ENCODE assay signal across 1 cellular context in genomic region chr5:95988877-95989276, GRCh38.
TF ChIP-seq lines count a peak whose summit lies in the region.

No MANE protein-coding gene starts in this region.

TF ChIP-seq in HepG2, 621 proteins besides CTCF, POLR2A, EP300 and RAD21 (continued from another document and continues in another):
- TF ChIP-seq POGZ (CRISPR knock-in tag; IDR thresholded peaks at IDR 0.05), result peak; percentile 52; the same call in 1 of the 2 replicates
- no peak for TF ChIP-seq ZNF720 (CRISPR knock-in tag; IDR thresholded peaks at IDR 0.05)
- peak; percentile 81 for TF ChIP-seq ARID5B (CRISPR knock-in tag; IDR thresholded peaks at IDR 0.05)
- TF ChIP-seq ISL2 (CRISPR knock-in tag; IDR thresholded peaks at IDR 0.05), result peak; percentile 52; the same call in 1 of the 2 replicates
- TF ChIP-seq PHF21A (CRISPR knock-in tag; IDR thresholded peaks at IDR 0.05), result no peak
- TF ChIP-seq HNRNPK (IDR thresholded peaks at IDR 0.05; ENCODE audit: low read depth, low read length, poor library complexity, severe bottlenecking), result no peak
- no peak for TF ChIP-seq ZNF296 (CRISPR knock-in tag; conservative IDR thresholded peaks at IDR 0.05)
- TF ChIP-seq THAP9 (CRISPR knock-in tag; IDR thresholded peaks at IDR 0.05; ENCODE audit: borderline replicate concordance), result no peak
- no peak for TF ChIP-seq PRMT3 (CRISPR knock-in tag; IDR thresholded peaks at IDR 0.05; ENCODE audit: borderline replicate concordance, low read depth)
- TF ChIP-seq ZNF292 (CRISPR knock-in tag; IDR thresholded peaks at IDR 0.05; ENCODE audit: borderline replicate concordance, low read depth), result 0 out of 2 replicates have a peak, but pooled peaks have one; percentile 31
- TF ChIP-seq SOX6 (IDR thresholded peaks at IDR 0.05), result no peak
- TF ChIP-seq SOX6 (CRISPR knock-in tag; IDR thresholded peaks at IDR 0.05), result peak; percentile 61
- no peak for TF ChIP-seq NFYB (CRISPR knock-in tag; IDR thresholded peaks at IDR 0.05)
- TF ChIP-seq NFIC (IDR thresholded peaks at IDR 0.05; ENCODE audit: low read length), result peak; percentile 72
- TF ChIP-seq, protein P1, sequence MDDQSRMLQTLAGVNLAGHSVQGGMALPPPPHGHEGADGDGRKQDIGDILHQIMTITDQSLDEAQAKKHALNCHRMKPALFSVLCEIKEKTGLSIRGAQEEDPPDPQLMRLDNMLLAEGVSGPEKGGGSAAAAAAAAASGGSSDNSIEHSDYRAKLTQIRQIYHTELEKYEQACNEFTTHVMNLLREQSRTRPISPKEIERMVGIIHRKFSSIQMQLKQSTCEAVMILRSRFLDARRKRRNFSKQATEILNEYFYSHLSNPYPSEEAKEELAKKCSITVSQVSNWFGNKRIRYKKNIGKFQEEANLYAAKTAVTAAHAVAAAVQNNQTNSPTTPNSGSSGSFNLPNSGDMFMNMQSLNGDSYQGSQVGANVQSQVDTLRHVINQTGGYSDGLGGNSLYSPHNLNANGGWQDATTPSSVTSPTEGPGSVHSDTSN (CRISPR knock-in tag; IDR thresholded peaks at IDR 0.05; ENCODE audit: borderline replicate concordance), result no peak
- TF ChIP-seq, protein P2, sequence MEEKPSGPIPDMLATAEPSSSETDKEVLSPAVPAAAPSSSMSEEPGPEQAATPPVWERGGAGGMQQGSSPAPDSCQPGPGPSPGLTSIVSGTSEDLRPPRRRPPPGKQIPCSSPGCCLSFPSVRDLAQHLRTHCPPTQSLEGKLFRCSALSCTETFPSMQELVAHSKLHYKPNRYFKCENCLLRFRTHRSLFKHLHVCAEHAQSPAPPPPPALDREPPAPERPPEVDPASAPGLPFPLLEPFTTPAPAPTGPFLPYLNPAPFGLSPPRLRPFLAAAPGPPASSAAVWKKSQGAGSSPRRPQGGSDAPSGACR (CRISPR knock-in tag; IDR thresholded peaks at IDR 0.05), result no peak
- no peak for TF ChIP-seq HOXA5 (CRISPR knock-in tag; IDR thresholded peaks at IDR 0.05)
- 0 out of 2 replicates have a peak, but pooled peaks have one; percentile 28 for TF ChIP-seq RXRB (CRISPR knock-in tag; IDR thresholded peaks at IDR 0.05; ENCODE audit: borderline replicate concordance)
- TF ChIP-seq NR2F6 (IDR thresholded peaks at IDR 0.05), result no peak; the same call in 1 of the 2 replicates
- TF ChIP-seq NR2F6 (CRISPR knock-in tag; IDR thresholded peaks at IDR 0.05), result peak; percentile 30; the same call in 1 of the 2 replicates
- TF ChIP-seq FOXO1 (CRISPR knock-in tag; IDR thresholded peaks at IDR 0.05), result peak; percentile 72; the same call in 1 of the 2 replicates
- TF ChIP-seq TARDBP (CRISPR knock-in tag; IDR thresholded peaks at IDR 0.05), result 0 out of 2 replicates have a peak, but pooled peaks have one; percentile 27
- no peak for TF ChIP-seq KDM5A (IDR thresholded peaks at IDR 0.05; ENCODE audit: borderline replicate concordance, low read length)
- no peak for TF ChIP-seq ZNF577 (CRISPR knock-in tag; IDR thresholded peaks at IDR 0.05; ENCODE audit: borderline replicate concordance, low read depth)
- peak; percentile 73 for TF ChIP-seq HNF4G (IDR thresholded peaks at IDR 0.05; ENCODE audit: borderline replicate concordance, low read depth, low read length)
- TF ChIP-seq HNF4G (CRISPR knock-in tag; IDR thresholded peaks at IDR 0.05; ENCODE audit: borderline replicate concordance, low read depth), result no peak
- no peak for TF ChIP-seq ZNF124 (CRISPR knock-in tag; IDR thresholded peaks at IDR 0.05)
- no peak for TF ChIP-seq KMT2A (CRISPR knock-in tag; IDR thresholded peaks at IDR 0.05)
- TF ChIP-seq KLF13 (CRISPR knock-in tag; IDR thresholded peaks at IDR 0.05), result no peak
- 0 out of 2 replicates have a peak, but pooled peaks have one; percentile 32 for TF ChIP-seq ZBTB7B (CRISPR knock-in tag; IDR thresholded peaks at IDR 0.05)
- peak; percentile 85 for TF ChIP-seq SAP130 (CRISPR knock-in tag; IDR thresholded peaks at IDR 0.05; ENCODE audit: low read depth)
- no peak for TF ChIP-seq SRSF1 (optimal IDR thresholded peaks at IDR 0.05; ENCODE audit: low read depth, low read length)
- no peak for TF ChIP-seq REXO4 (CRISPR knock-in tag; IDR thresholded peaks at IDR 0.05; ENCODE audit: borderline replicate concordance)
- TF ChIP-seq FOSL1 (CRISPR knock-in tag; IDR thresholded peaks at IDR 0.05; ENCODE audit: borderline replicate concordance), result no peak
- TF ChIP-seq, protein P3, sequence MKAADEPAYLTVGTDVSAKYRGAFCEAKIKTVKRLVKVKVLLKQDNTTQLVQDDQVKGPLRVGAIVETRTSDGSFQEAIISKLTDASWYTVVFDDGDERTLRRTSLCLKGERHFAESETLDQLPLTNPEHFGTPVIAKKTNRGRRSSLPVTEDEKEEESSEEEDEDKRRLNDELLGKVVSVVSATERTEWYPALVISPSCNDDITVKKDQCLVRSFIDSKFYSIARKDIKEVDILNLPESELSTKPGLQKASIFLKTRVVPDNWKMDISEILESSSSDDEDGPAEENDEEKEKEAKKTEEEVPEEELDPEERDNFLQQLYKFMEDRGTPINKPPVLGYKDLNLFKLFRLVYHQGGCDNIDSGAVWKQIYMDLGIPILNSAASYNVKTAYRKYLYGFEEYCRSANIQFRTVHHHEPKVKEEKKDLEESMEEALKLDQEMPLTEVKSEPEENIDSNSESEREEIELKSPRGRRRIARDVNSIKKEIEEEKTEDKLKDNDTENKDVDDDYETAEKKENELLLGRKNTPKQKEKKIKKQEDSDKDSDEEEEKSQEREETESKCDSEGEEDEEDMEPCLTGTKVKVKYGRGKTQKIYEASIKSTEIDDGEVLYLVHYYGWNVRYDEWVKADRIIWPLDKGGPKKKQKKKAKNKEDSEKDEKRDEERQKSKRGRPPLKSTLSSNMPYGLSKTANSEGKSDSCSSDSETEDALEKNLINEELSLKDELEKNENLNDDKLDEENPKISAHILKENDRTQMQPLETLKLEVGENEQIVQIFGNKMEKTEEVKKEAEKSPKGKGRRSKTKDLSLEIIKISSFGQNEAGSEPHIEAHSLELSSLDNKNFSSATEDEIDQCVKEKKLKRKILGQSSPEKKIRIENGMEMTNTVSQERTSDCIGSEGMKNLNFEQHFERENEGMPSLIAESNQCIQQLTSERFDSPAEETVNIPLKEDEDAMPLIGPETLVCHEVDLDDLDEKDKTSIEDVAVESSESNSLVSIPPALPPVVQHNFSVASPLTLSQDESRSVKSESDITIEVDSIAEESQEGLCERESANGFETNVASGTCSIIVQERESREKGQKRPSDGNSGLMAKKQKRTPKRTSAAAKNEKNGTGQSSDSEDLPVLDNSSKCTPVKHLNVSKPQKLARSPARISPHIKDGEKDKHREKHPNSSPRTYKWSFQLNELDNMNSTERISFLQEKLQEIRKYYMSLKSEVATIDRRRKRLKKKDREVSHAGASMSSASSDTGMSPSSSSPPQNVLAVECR (CRISPR knock-in tag; IDR thresholded peaks at IDR 0.05; ENCODE audit: borderline replicate concordance), result no peak
- TF ChIP-seq YEATS4 (CRISPR knock-in tag; IDR thresholded peaks at IDR 0.05; ENCODE audit: borderline replicate concordance), result peak; percentile 50; the same call in 1 of the 2 replicates
- TF ChIP-seq ZNF17 (CRISPR knock-in tag; IDR thresholded peaks at IDR 0.05), result no peak
- no peak for TF ChIP-seq ZNF790 (CRISPR knock-in tag; IDR thresholded peaks at IDR 0.05; ENCODE audit: borderline replicate concordance)
- no peak for TF ChIP-seq ZNF747 (CRISPR knock-in tag; IDR thresholded peaks at IDR 0.05; ENCODE audit: borderline replicate concordance)
- TF ChIP-seq DPF2 (CRISPR knock-in tag; IDR thresholded peaks at IDR 0.05; ENCODE audit: borderline replicate concordance, low read depth), result no peak
- TF ChIP-seq JUN (CRISPR knock-in tag; IDR thresholded peaks at IDR 0.05), result no peak
- TF ChIP-seq FOXK1 (CRISPR knock-in tag; IDR thresholded peaks at IDR 0.05; ENCODE audit: borderline replicate concordance, low read depth), result peak; percentile 44; the same call in 1 of the 2 replicates
- no peak for TF ChIP-seq XBP1 (CRISPR knock-in tag; IDR thresholded peaks at IDR 0.05)
- peak; percentile 54; the same call in 1 of the 2 replicates for TF ChIP-seq FOXJ3 (CRISPR knock-in tag; IDR thresholded peaks at IDR 0.05; ENCODE audit: borderline replicate concordance)
- TF ChIP-seq GATAD2A (CRISPR knock-in tag; IDR thresholded peaks at IDR 0.05), result peak; percentile 77
- no peak for TF ChIP-seq RFX5 (IDR thresholded peaks at IDR 0.05; ENCODE audit: low read depth, low read length)
- no peak for TF ChIP-seq NFE2L2 (IDR thresholded peaks at IDR 0.05; ENCODE audit: low read length)
- peak; percentile 42; the same call in 1 of the 2 replicates for TF ChIP-seq ERF (CRISPR knock-in tag; IDR thresholded peaks at IDR 0.05)
- TF ChIP-seq HNRNPH1 (optimal IDR thresholded peaks at IDR 0.05; ENCODE audit: low read depth, low read length), result no peak
- TF ChIP-seq KDM3A (CRISPR knock-in tag; IDR thresholded peaks at IDR 0.05; ENCODE audit: low read depth), result no peak
- TF ChIP-seq PLRG1 (conservative IDR thresholded peaks at IDR 0.05), result no peak
- TF ChIP-seq HIC2 (CRISPR knock-in tag; IDR thresholded peaks at IDR 0.05; ENCODE audit: low read depth), result no peak
- TF ChIP-seq, protein P4, sequence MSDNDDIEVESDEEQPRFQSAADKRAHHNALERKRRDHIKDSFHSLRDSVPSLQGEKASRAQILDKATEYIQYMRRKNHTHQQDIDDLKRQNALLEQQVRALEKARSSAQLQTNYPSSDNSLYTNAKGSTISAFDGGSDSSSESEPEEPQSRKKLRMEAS (IDR thresholded peaks at IDR 0.05), result no peak
- TF ChIP-seq, protein P5, sequence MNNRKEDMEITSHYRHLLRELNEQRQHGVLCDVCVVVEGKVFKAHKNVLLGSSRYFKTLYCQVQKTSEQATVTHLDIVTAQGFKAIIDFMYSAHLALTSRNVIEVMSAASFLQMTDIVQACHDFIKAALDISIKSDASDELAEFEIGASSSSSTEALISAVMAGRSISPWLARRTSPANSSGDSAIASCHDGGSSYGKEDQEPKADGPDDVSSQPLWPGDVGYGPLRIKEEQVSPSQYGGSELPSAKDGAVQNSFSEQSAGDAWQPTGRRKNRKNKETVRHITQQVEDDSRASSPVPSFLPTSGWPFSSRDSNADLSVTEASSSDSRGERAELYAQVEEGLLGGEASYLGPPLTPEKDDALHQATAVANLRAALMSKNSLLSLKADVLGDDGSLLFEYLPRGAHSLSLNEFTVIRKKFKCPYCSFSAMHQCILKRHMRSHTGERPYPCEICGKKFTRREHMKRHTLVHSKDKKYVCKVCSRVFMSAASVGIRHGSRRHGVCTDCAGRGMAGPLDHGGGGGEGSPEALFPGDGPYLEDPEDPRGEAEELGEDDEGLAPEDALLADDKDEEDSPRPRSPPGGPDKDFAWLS (CRISPR knock-in tag; IDR thresholded peaks at IDR 0.05; ENCODE audit: borderline replicate concordance), result no peak
- TF ChIP-seq ZMYM3 (CRISPR knock-in tag; IDR thresholded peaks at IDR 0.05), result no peak; the same call in 1 of the 2 replicates
